8 cellular contexts compared by ENCODE assay signal in genomic region chr5:140251527-140251973, GRCh38. TPM values are rescaled to one million over a fixed set of nuclear protein-coding genes. Genes with fewer than 3 reads are reported as not detected.
A peak's percentile ranks its signal among the peaks of the same experiment; 100 is the strongest.
DNase-seq lines count a peak whose midpoint lies in the region; ATAC-seq and TF ChIP-seq lines count a peak whose summit lies in the region.

No MANE protein-coding gene starts in this region.

- ATAC-seq in GM21367 (IDR thresholded peaks at IDR 0.05; ENCODE audit: unreplicated experiment): peak; percentile 66
- peak; percentile 75 for ATAC-seq in foreskin keratinocyte

- H3K36me3 ChIP-seq in MG63: peaks cover 37% of the 10 kb centered on the region

- H3K9me3 ChIP-seq in AG04450 (ENCODE audit: control insufficient read depth, insufficient read depth, low read length) (no peaks in the 10 kb centered on the region), MG63 (no peaks in the 10 kb centered on the region)

- H3K4me3 ChIP-seq in AG04450 (ENCODE audit: low read depth, low read length) (no peak overlapping the region), MG63 (no peak overlapping the region)

- H3K4me1 ChIP-seq in foreskin keratinocyte: peaks cover 22% of the 10 kb centered on the region

- POLR2A ChIA-PET in AG04450 (lab: Yijun Ruan, JAX): interaction anchor here (1.4 kb wide), 1 partner anchor 10 kb away, joined by 6 read pairs; no protein-coding TSS in a partner anchor

- peak overlapping the region; percentile 63 for H3K27ac ChIP-seq in AG04450 (ENCODE audit: low read depth, low read length)
- no peak overlapping the region for H3K27ac ChIP-seq in foreskin keratinocyte

- TF ChIP-seq CTCF in AG04450 (IDR thresholded peaks at IDR 0.05; ENCODE audit: low read depth, low read length): no peak
- TF ChIP-seq CTCF in foreskin keratinocyte (conservative IDR thresholded peaks at IDR 0.05): no peak

- CTCF ChIA-PET in AG04450 (lab: Charles Lee): interaction anchor here (0.8 to 20.2 kb wide), 4 partner anchors 14 to 121 kb away, joined by 6 to 806 read pairs (median 8); partner anchors contain the start of gene HBEGF

- H3K27me3 ChIP-seq in AG04450 (ENCODE audit: control insufficient read depth, insufficient read depth, low read length): no peaks in the 10 kb centered on the region
- H3K27me3 ChIP-seq in MG63: no peaks in the 10 kb centered on the region
- H3K27me3 ChIP-seq in foreskin keratinocyte: no peaks in the 10 kb centered on the region

- no peak for DNase-seq in AG04450 (ENCODE audit: low read depth, low spot score)
- DNase-seq in MG63: peak; percentile 72
- peak; percentile 75 for DNase-seq in activated CD8-positive, alpha-beta memory T cell treated with anti-CD3 and anti-CD28 coated beads for 24 hours
- DNase-seq in foreskin keratinocyte: peak; percentile 70 to 82
- DNase-seq in stimulated activated CD4-positive, alpha-beta T cell treated with anti-CD3 and anti-CD28 coated beads, TNF-alpha, amount 100 ng/mL, for 24 hours (ENCODE audit: low read depth in 3 of 3): peak; percentile 34 to 69 (median 46)
- no peak for DNase-seq in DMS 273 treated with DMSO at 0.1 percent for 48 hours (lab: John Stamatoyannopoulos, UW)
- no peak for DNase-seq in NCI-H1092 (lab: John Stamatoyannopoulos, UW)

RNA-seq across cellular contexts. Expression of gene PFDN1, which starts 51.4 kb away (rescaled TPM):
- polyA plus RNA-seq in AG04450 (2011; rRNA removed) (112 TPM in 2 replicates), foreskin keratinocyte (86.7 and 95.1 TPM in 2 replicates)
- 63.8 and 90.4 TPM in 2 replicates for polyA minus RNA-seq in AG04450 (2011; rRNA and poly(A)+ RNA removed)
- total RNA-seq in MG63 (2014; rRNA removed; shearing (Covaris generic); ENCODE audit: low replicate concordance): 240 and 304 TPM in 2 replicates
- total RNA-seq in foreskin keratinocyte: 70.9 and 71.2 TPM in 2 replicates

Comparison
In these comparisons a context has a peak if more than half of its experiments do, and no peak if none do; other contexts are left out.
1. DNase-seq: peak in MG63 (single experiment), activated CD8-positive, alpha-beta memory T cell treated with anti-CD3 and anti-CD28 coated beads for 24 hours (single experiment), foreskin keratinocyte (2 of 2) and stimulated activated CD4-positive, alpha-beta T cell treated with anti-CD3 and anti-CD28 coated beads, TNF-alpha, amount 100 ng/mL, for 24 hours (3 of 3); none in AG04450 (single experiment), DMS 273 treated with DMSO at 0.1 percent for 48 hours (single experiment) and NCI-H1092 (single experiment).